Comparison of ENCODE assay signal across 9 cellular contexts in the genomic region with DNA sequence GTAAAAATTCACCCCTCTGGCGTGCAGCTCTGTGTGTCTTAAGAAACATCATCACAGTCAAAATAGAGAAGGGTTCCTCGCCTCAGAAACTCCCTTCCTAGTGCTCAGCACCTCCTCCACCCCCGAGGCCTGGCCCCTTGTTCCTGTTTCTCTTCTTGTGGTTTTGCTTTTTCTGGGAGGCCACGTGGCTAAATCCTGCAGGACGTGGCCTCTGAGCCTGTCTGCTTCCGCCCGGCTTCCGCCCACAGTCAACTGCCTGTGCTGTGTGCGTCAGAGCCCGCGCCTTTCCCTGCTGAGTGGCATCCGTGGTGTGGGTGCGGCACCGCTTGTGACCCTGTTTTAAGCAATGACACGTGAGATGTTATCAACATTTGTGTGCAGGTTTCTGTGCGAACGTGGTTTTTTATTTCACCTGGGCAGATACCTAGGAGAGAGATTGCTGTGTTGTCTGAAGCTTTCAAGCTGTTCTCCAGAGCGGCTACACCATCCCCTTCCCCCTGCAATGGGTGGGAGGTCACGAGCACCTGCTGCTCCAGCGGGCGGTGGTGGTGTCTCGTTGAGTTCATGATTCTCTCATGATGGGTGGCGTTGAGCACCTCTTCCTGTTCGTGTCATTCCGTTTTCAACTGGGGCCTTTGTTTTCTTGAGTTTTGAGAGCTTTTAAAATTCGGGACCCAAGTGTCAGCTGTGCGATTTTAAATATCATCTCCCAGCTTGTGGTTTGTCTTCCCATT. TPM values are rescaled to one million over a fixed set of nuclear protein-coding genes. Genes with fewer than 3 reads are reported as not detected.
DNase-seq lines count a peak whose midpoint lies in the region; ATAC-seq, FAIRE-seq and TF ChIP-seq lines count a peak whose summit lies in the region.
"Had no signal": no experiment of that assay in that cellular context is flagged by ENCODE, and none has a peak within 500 bp of the region (broad histone marks: within the 10 kb centered on the region; RNA-seq: fewer than 3 reads in every experiment).

No MANE protein-coding gene starts in this region.

- H3K79me2 ChIP-seq in endothelial cell of umbilical vein (ENCODE audit: control insufficient read depth, insufficient read depth, low read length), result no peaks in the 10 kb centered on the region

- H3K27me3 ChIP-seq in endothelial cell of umbilical vein (ENCODE audit: control insufficient read depth in 2 of 2, insufficient read depth in 2 of 2, low read length in 2 of 2), result no peaks in the 10 kb centered on the region
- peaks cover 0 to 2% (median 0%) of the 10 kb centered on the region in 3 donors for H3K27me3 ChIP-seq in psoas muscle (ENCODE audit: insufficient read depth in 3 of 3, low read length in 2 of 3)

- TF ChIP-seq CTCF in endothelial cell of umbilical vein (IDR thresholded peaks at IDR 0.05; ENCODE audit: extremely low read depth in 1 of 2, insufficient read depth in 1 of 2, low read depth in 1 of 2, low read length in 2 of 2) (no peak), psoas muscle (IDR thresholded peaks at IDR 0.05) (no peak)

- H3K4me1 Mint-ChIP-seq in activated CD8-positive, alpha-beta T cell treated with anti-CD3 and anti-CD28 coated beads, Interleukin-2, amount 10 ng/mL, durations not matched to agents 7 days and 5 days (ENCODE audit: low read depth), result peaks cover 37% of the 10 kb centered on the region

- peak overlapping the region; percentile 95 for H3K27ac Mint-ChIP-seq in activated CD8-positive, alpha-beta T cell treated with anti-CD3 and anti-CD28 coated beads, Interleukin-2, amount 10 ng/mL, durations not matched to agents 7 days and 5 days

- no peak overlapping the region for H3K4me2 ChIP-seq in endothelial cell of umbilical vein (ENCODE audit: insufficient read depth, low read length)

- peak overlapping the region; percentile 71 for H3K4me3 Mint-ChIP-seq in activated CD8-positive, alpha-beta T cell treated with anti-CD3 and anti-CD28 coated beads, Interleukin-2, amount 10 ng/mL, durations not matched to agents 7 days and 5 days

- H3K27me3 Mint-ChIP-seq in activated CD8-positive, alpha-beta T cell treated with anti-CD3 and anti-CD28 coated beads, Interleukin-2, amount 10 ng/mL, durations not matched to agents 7 days and 5 days (ENCODE audit: low read depth), result no peaks in the 10 kb centered on the region

- ATAC-seq in activated CD8-positive, alpha-beta T cell treated with anti-CD3 and anti-CD28 coated beads, Interleukin-2, amount 10 ng/mL, durations not matched to agents 7 days and 5 days, result peak; percentile 97
- peak in 3 of 4 donors; percentile 25 to 60 (median 44) for ATAC-seq in psoas muscle

- H3K27ac ChIP-seq in endothelial cell of umbilical vein (ENCODE audit: insufficient read depth, low read depth, low read length) (peak overlapping the region; percentile 3), psoas muscle (no peak overlapping the region)

- H3K4me3 ChIP-seq in endothelial cell of umbilical vein (replicated peaks in 1 of 3; ENCODE audit: insufficient read depth in 1 of 3, low read depth in 1 of 3, low read length in 3 of 3), result no peak overlapping the region
- H3K4me3 ChIP-seq in psoas muscle, result no peak overlapping the region

- H3K4me1 ChIP-seq in endothelial cell of umbilical vein (ENCODE audit: control insufficient read depth, extremely low read depth, insufficient read depth, low read length) (no peaks in the 10 kb centered on the region), psoas muscle (no peaks in the 10 kb centered on the region)

- H3K9me1 ChIP-seq in endothelial cell of umbilical vein (replicated peaks; ENCODE audit: control insufficient read depth, extremely low read depth, insufficient read depth, low read length), result no peaks in the 10 kb centered on the region

- POLR2A ChIA-PET in activated CD8-positive, alpha-beta T cell treated with anti-CD3 and anti-CD28 coated beads, Interleukin-2, amount 10 ng/mL, durations not matched to agents 7 days and 5 days (lab: Charles Lee), result interaction anchor here (0.5 to 2.3 kb wide), 5 partner anchors 18 to 438 kb away, joined by 3 to 24 read pairs (median 3); a partner anchor contains a TSS
- POLR2A ChIA-PET in endothelial cell of umbilical vein (lab: Charles Lee), result no interaction called here

- DNase-seq in NK-92 (lab: John Stamatoyannopoulos, UW; ENCODE audit: unreplicated experiment) (peak; percentile 34), KBM-7 (peak; percentile 98), endothelial cell of umbilical vein (ENCODE audit: low read depth, low spot score) (peak; percentile 37), psoas muscle (peak; percentile 64 to 84), urothelium cell line (ENCODE audit: low spot score) (peak; percentile 79), NCI-H510A treated with DMSO at 0.1 percent for 48 hours (lab: John Stamatoyannopoulos, UW) (no peak)
- DNase-seq in NK-92 treated with Interleukin-12 subunit alpha and Interleukin-12 subunit beta, amount 100 ng/mL, for 24 hours (lab: John Stamatoyannopoulos, UW), result no peak
- peak; percentile 93 for DNase-seq in activated CD8-positive, alpha-beta T cell treated with anti-CD3 and anti-CD28 coated beads, Interleukin-2, amount 10 ng/mL, durations not matched to agents 7 days and 5 days

- H3K9me3 ChIP-seq in endothelial cell of umbilical vein (replicated peaks; ENCODE audit: control insufficient read depth, insufficient read depth, low read length) (no peaks in the 10 kb centered on the region), psoas muscle (no peaks in the 10 kb centered on the region)

- no peaks in the 10 kb centered on the region for H3K9me3 Mint-ChIP-seq in activated CD8-positive, alpha-beta T cell treated with anti-CD3 and anti-CD28 coated beads, Interleukin-2, amount 10 ng/mL, durations not matched to agents 7 days and 5 days (ENCODE audit: insufficient read depth)

- TF ChIP-seq POLR2A in endothelial cell of umbilical vein (IDR thresholded peaks at IDR 0.05; ENCODE audit: low read depth, low read length), result no peak

- H2AFZ ChIP-seq in endothelial cell of umbilical vein (ENCODE audit: low read depth, low read length), result no peak overlapping the region

- in situ Hi-C loops in KBM-7 (cut with MboI; ENCODE audit: low pct_unique_long_range_greater_than_20kb, low sequenced_read_pairs), result no loop called here

- FAIRE-seq in endothelial cell of umbilical vein (lab: Jason Lieb, UNC) (no peak), urothelium cell line (lab: Jason Lieb, UNC) (peak; percentile 81)
- FAIRE-seq: A204.1 had no signal

- H3K9ac ChIP-seq in endothelial cell of umbilical vein (replicated peaks; ENCODE audit: extremely low read depth, insufficient read depth, low read length), result no peak overlapping the region

- intact Hi-C loops in endothelial cell of umbilical vein (cut with micrococcal nuclease) (no loop called here), psoas muscle (cut with DNase I) (no loop called here)

- H3K36me3 ChIP-seq in endothelial cell of umbilical vein (ENCODE audit: control insufficient read depth in 2 of 2, extremely low read depth in 1 of 2, insufficient read depth in 2 of 2, low read length in 2 of 2) (peaks cover 0 to 32% of the 10 kb centered on the region in 2 experiments), psoas muscle (ENCODE audit: insufficient read depth in 1 of 2, low read depth in 1 of 2) (peaks cover 0 to 89% of the 10 kb centered on the region in 2 donors)

- H3K36me3 Mint-ChIP-seq in activated CD8-positive, alpha-beta T cell treated with anti-CD3 and anti-CD28 coated beads, Interleukin-2, amount 10 ng/mL, durations not matched to agents 7 days and 5 days (ENCODE audit: low read depth), result peaks cover 46% of the 10 kb centered on the region

- WGBS in psoas muscle, 3 donors, result 80 to 81% (median 81%) methylated on average over 27 of the region's 27 CpGs

- no peaks in the 10 kb centered on the region for H4K20me1 ChIP-seq in endothelial cell of umbilical vein (replicated peaks; ENCODE audit: control insufficient read depth, extremely low read depth, insufficient read depth, low read length)

- no TSS peak for BruUV-seq in endothelial cell of umbilical vein (replicated peaks; lab: Mats Ljungman, UMichigan)

- CTCF ChIA-PET in activated CD8-positive, alpha-beta T cell treated with anti-CD3 and anti-CD28 coated beads, Interleukin-2, amount 10 ng/mL, durations not matched to agents 7 days and 5 days (lab: Charles Lee), result interaction anchor here (1.0 to 1.7 kb wide), 4 partner anchors 18 to 304 kb away, joined by 3 to 8 read pairs (median 3); a partner anchor contains a TSS
- CTCF ChIA-PET in endothelial cell of umbilical vein (lab: Charles Lee), result no interaction called here

- dilution Hi-C loops in endothelial cell of umbilical vein (cut with MboI; ENCODE audit: extremely low pct_ligation_motif_present, low sequenced_read_pairs), result no loop called here

RNA-seq across cellular contexts. Expression of a gene that starts 21.7 kb away (rescaled TPM):
- 10 to 100 TPM; 38.6 to 45.1 TPM for total RNA-seq in activated CD8-positive, alpha-beta T cell treated with anti-CD3 and anti-CD28 coated beads, Interleukin-2, amount 10 ng/mL, durations not matched to agents 7 days and 5 days
- 32.7 and 33.2 TPM in 2 replicates for total RNA-seq in endothelial cell of umbilical vein
- 18.6 and 22.0 TPM in 2 replicates for polyA plus RNA-seq in endothelial cell of umbilical vein
- polyA plus RNA-seq in endothelial cell of umbilical vein (2011; cell fraction: cytosol; rRNA removed), result 17.8 and 20.1 TPM in 2 replicates
- 30.6 and 33.0 TPM in 2 replicates for polyA plus RNA-seq in endothelial cell of umbilical vein (2011; cell fraction: nucleus; rRNA removed)
- 16.2 and 23.4 TPM in 2 replicates for polyA plus RNA-seq in endothelial cell of umbilical vein (2012)
- polyA minus RNA-seq in endothelial cell of umbilical vein, result 16.3 and 16.4 TPM in 2 replicates
- polyA minus RNA-seq in endothelial cell of umbilical vein (2011; cell fraction: cytosol; rRNA and poly(A)+ RNA removed), result 22.1 TPM
- polyA minus RNA-seq in endothelial cell of umbilical vein (2011; cell fraction: nucleus; rRNA and poly(A)+ RNA removed), result 14.6 and 23.6 TPM in 2 replicates
- 10 to 100 TPM; 16.2 to 26.5 (median 19.1) TPM for total RNA-seq in psoas muscle
- polyA plus RNA-seq in psoas muscle, result 10 to 100 TPM; 13.4 to 15.5 (median 13.5) TPM

RNA-seq across cellular contexts. Expression of a gene that starts 56.2 kb away (rescaled TPM):
- not detected for total RNA-seq in activated CD8-positive, alpha-beta T cell treated with anti-CD3 and anti-CD28 coated beads, Interleukin-2, amount 10 ng/mL, durations not matched to agents 7 days and 5 days
- total RNA-seq in endothelial cell of umbilical vein, result not detected in 2 replicates
- polyA plus RNA-seq in endothelial cell of umbilical vein, result 0.44 and 0.54 TPM in 2 replicates
- polyA plus RNA-seq in endothelial cell of umbilical vein (2011; cell fraction: cytosol; rRNA removed), result 0.05 and 0.27 TPM in 2 replicates
- polyA plus RNA-seq in endothelial cell of umbilical vein (2011; cell fraction: nucleus; rRNA removed), result 0.11 and 0.14 TPM in 2 replicates
- 0.13 and 0.65 TPM in 2 replicates for polyA plus RNA-seq in endothelial cell of umbilical vein (2012)
- 0.24 TPM in 1 of 2 replicates, not detected in the other for polyA minus RNA-seq in endothelial cell of umbilical vein
- not detected for polyA minus RNA-seq in endothelial cell of umbilical vein (2011; cell fraction: cytosol; rRNA and poly(A)+ RNA removed)
- not detected in 2 replicates for polyA minus RNA-seq in endothelial cell of umbilical vein (2011; cell fraction: nucleus; rRNA and poly(A)+ RNA removed)
- total RNA-seq in psoas muscle, result 10 to 100 TPM; 36.7 to 62.8 (median 51.1) TPM
- polyA plus RNA-seq in psoas muscle, result 10 to 100 TPM; 18.0 to 32.9 (median 19.9) TPM

Comparison
In these comparisons a context has a peak if more than half of its experiments do, and no peak if none do; other contexts are left out.
1. DNase-seq: peak in NK-92 (single experiment), KBM-7 (single experiment), activated CD8-positive, alpha-beta T cell treated with anti-CD3 and anti-CD28 coated beads, Interleukin-2, amount 10 ng/mL, durations not matched to agents 7 days and 5 days (single experiment), endothelial cell of umbilical vein (single experiment), psoas muscle (2 of 2) and urothelium cell line (single experiment); none in NK-92 treated with Interleukin-12 subunit alpha and Interleukin-12 subunit beta, amount 100 ng/mL, for 24 hours (single experiment) and NCI-H510A treated with DMSO at 0.1 percent for 48 hours (single experiment).
2. RNA of a gene that starts 56.2 kb away (total RNA-seq): 36.7 to 62.8 TPM in psoas muscle; not detected in endothelial cell of umbilical vein and not detected in activated CD8-positive, alpha-beta T cell treated with anti-CD3 and anti-CD28 coated beads, Interleukin-2, amount 10 ng/mL, durations not matched to agents 7 days and 5 days; every median in the first group is over 10 times any median in the second.